In genomic region chr21:10517904-10518303, GRCh38 we compare ENCODE assay signal across 8 cellular contexts. TPM values are rescaled to one million over a fixed set of nuclear protein-coding genes. Genes with fewer than 3 reads are reported as not detected.
"Had no signal": no experiment of that assay in that cellular context is flagged by ENCODE, and none has a peak within 500 bp of the region (broad histone marks: within the 10 kb centered on the region; RNA-seq: fewer than 3 reads in every experiment).

No MANE protein-coding gene starts in this region.

RNA-seq across cellular contexts. Expression of gene TPTE, which starts 3.5 kb away (rescaled TPM):
- total RNA-seq: OCI-LY7, PC-3, PC-9, Peyer's patch, Right ventricle myocardium inferior, Right ventricle myocardium superior, SJSA1 had no signal
- polyA plus RNA-seq: SK-N-SH had no signal
